Comparison of ENCODE assay signal across 8 cellular contexts in the genomic region with DNA sequence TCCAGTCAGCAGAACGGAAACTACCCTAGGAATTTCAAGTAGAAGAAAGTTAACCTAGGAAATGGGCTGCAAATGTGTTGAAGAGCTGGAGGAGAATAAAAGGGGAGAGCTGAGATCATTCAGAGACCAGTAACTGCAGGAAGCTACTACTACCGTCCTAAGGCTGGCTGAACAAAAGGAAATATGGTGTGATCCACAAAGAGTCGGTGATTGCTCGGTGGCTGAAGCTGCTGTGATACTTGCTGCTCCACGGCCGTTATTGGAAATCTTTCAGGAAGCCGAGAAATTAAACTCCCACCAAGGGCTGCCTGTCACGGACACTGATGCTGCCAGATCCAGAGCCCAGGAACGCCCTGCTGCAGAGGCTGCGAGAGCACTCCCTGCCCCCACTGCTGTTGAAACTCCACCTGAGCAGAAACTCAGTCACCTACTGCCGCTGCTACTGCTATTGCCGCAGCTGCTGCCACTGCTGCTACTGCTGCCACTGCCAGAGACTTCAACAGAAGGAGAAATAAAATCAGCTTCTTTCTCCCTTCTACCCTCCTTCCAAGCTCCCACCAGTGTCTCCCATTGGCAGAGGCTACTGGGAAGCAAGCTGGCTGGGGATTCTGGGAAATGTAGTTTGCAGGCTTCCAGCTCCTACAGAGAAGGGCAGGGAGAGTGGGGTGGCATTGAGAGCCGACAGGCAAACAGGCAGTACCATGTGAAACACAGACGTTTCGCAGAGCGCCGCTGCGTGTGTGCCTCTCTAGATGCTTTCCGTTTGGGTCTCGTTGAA.
DNase-seq lines count a peak whose midpoint lies in the region; ATAC-seq and TF ChIP-seq lines count a peak whose summit lies in the region.

No MANE protein-coding gene starts in this region.

- peak; percentile 85 for ATAC-seq in CD4-positive, alpha-beta T cell (ENCODE audit: poor library complexity)
- ATAC-seq in GM19463 (IDR thresholded peaks at IDR 0.05; ENCODE audit: unreplicated experiment), result peak; percentile 36

- peak overlapping the region; percentile 86 for H3K4me3 Mint-ChIP-seq in CD4-positive, alpha-beta T cell
- H3K4me3 Mint-ChIP-seq in activated T-helper 1 cell treated with anti-CD3 and anti-CD28 coated beads, Interleukin-12 subunit alpha, Interleukin-12 subunit beta, Interleukin-2, Interleukin-4 antibody, amounts not matched to agents 30 ng/mL and 10 ng/mL and 1 ng/mL, durations not matched to agents 14 hours and 24 hours and 36 hours, result peak overlapping the region; percentile 84

- peak overlapping the region; percentile 28 for H3K27ac Mint-ChIP-seq in CD4-positive, alpha-beta T cell
- H3K27ac Mint-ChIP-seq in activated T-helper 1 cell treated with anti-CD3 and anti-CD28 coated beads, Interleukin-12 subunit alpha, Interleukin-12 subunit beta, Interleukin-2, Interleukin-4 antibody, amounts not matched to agents 30 ng/mL and 10 ng/mL and 1 ng/mL, durations not matched to agents 14 hours and 24 hours and 36 hours, result peak overlapping the region; percentile 64

- H3K36me3 Mint-ChIP-seq in CD4-positive, alpha-beta T cell (ENCODE audit: low read depth), result no peaks in the 10 kb centered on the region
- no peaks in the 10 kb centered on the region for H3K36me3 Mint-ChIP-seq in activated T-helper 1 cell treated with anti-CD3 and anti-CD28 coated beads, Interleukin-12 subunit alpha, Interleukin-12 subunit beta, Interleukin-2, Interleukin-4 antibody, amounts not matched to agents 30 ng/mL and 10 ng/mL and 1 ng/mL, durations not matched to agents 14 hours and 24 hours and 36 hours (ENCODE audit: low read depth)

- peaks cover 9% of the 10 kb centered on the region for H3K27me3 Mint-ChIP-seq in CD4-positive, alpha-beta T cell
- H3K27me3 Mint-ChIP-seq in activated T-helper 1 cell treated with anti-CD3 and anti-CD28 coated beads, Interleukin-12 subunit alpha, Interleukin-12 subunit beta, Interleukin-2, Interleukin-4 antibody, amounts not matched to agents 30 ng/mL and 10 ng/mL and 1 ng/mL, durations not matched to agents 14 hours and 24 hours and 36 hours (ENCODE audit: insufficient read depth), result no peaks in the 10 kb centered on the region

- H2AFZ ChIP-seq in OCI-LY7 (ENCODE audit: low read length), result peak overlapping the region; percentile 87

- peak; percentile 7 to 56 (median 24) for DNase-seq in CD4-positive, alpha-beta T cell
- DNase-seq in HUDEP-2 (lab: John Stamatoyannopoulos, UW; ENCODE audit: unreplicated experiment in 76 of 76) (peak in 42 of 76 experiments; percentile 2 to 57 (median 26)), OCI-LY7 (ENCODE audit: low spot score) (peak; percentile 64), fibroblast of peridontal ligament (ENCODE audit: extremely low read depth) (peak; percentile 81)
- peak; percentile 33 for DNase-seq in activated T-helper 1 cell treated with anti-CD3 and anti-CD28 coated beads, Interleukin-12 subunit alpha, Interleukin-12 subunit beta, Interleukin-2, Interleukin-4 antibody, amounts not matched to agents 30 ng/mL and 10 ng/mL and 1 ng/mL, durations not matched to agents 14 hours and 24 hours and 36 hours (ENCODE audit: low spot score)

- H3K9me2 ChIP-seq in OCI-LY7 (ENCODE audit: insufficient read depth, low read length), result no peaks in the 10 kb centered on the region

- H3K79me2 ChIP-seq in OCI-LY7 (ENCODE audit: insufficient read depth, low read depth, low read length), result no peaks in the 10 kb centered on the region

- TF ChIP-seq CTCF in CD4-positive, alpha-beta T cell (IDR thresholded peaks at IDR 0.05), result no peak
- TF ChIP-seq CTCF in OCI-LY7 (conservative IDR thresholded peaks at IDR 0.05; ENCODE audit: low read length), result no peak

- peaks cover 2% of the 10 kb centered on the region for H3K9me3 Mint-ChIP-seq in CD4-positive, alpha-beta T cell
- H3K9me3 Mint-ChIP-seq in activated T-helper 1 cell treated with anti-CD3 and anti-CD28 coated beads, Interleukin-12 subunit alpha, Interleukin-12 subunit beta, Interleukin-2, Interleukin-4 antibody, amounts not matched to agents 30 ng/mL and 10 ng/mL and 1 ng/mL, durations not matched to agents 14 hours and 24 hours and 36 hours, result peaks cover 3% of the 10 kb centered on the region

- CTCF ChIA-PET in CD4-positive, alpha-beta T cell (lab: Charles Lee), result no interaction called here
- CTCF ChIA-PET in OCI-LY7 (lab: Charles Lee; ENCODE audit: unreplicated experiment), result interaction anchor here (0.6 to 1.0 kb wide), 3 partner anchors 16 to 77 kb away, joined by 3 to 4 read pairs (median 3); no protein-coding TSS in a partner anchor

- intact Hi-C loops in CD4-positive, alpha-beta T cell (cut with DNase I, micrococcal nuclease), result no loop called here
- intact Hi-C loops in OCI-LY7 (cut with micrococcal nuclease; ENCODE audit: unreplicated experiment), result loop anchor here (1.0 kb wide), 1 partner anchor 15 kb away; no protein-coding TSS in a partner anchor
- intact Hi-C loops in activated T-helper 1 cell treated with anti-CD3 and anti-CD28 coated beads, Interleukin-12 subunit alpha, Interleukin-12 subunit beta, Interleukin-2, Interleukin-4 antibody, amounts not matched to agents 30 ng/mL and 10 ng/mL and 1 ng/mL, durations not matched to agents 14 hours and 24 hours and 36 hours (cut with micrococcal nuclease), result no loop called here

- POLR2A ChIA-PET in CD4-positive, alpha-beta T cell (lab: Charles Lee), result interaction anchor here (0.6 to 1.4 kb wide), 7 partner anchors 8 to 194 kb away, joined by 3 to 6 read pairs (median 4); no protein-coding TSS in a partner anchor
- POLR2A ChIA-PET in OCI-LY7 (lab: Charles Lee), result interaction anchor here (0.6 to 7.5 kb wide), 12 partner anchors 9 to 170 kb away, joined by 3 to 117 read pairs (median 4); no protein-coding TSS in a partner anchor

- H3K4me3 ChIP-seq in OCI-LY7 (ENCODE audit: low read depth, low read length, poor library complexity, severe bottlenecking) (peak overlapping the region; percentile 61), muscle layer of duodenum (ENCODE audit: low read depth in 1 of 2, low read length in 2 of 2) (peak overlapping the region; percentile 77 to 80)

- no peak overlapping the region for H3K27ac ChIP-seq in CD4-positive, alpha-beta T cell (ENCODE audit: low read depth, low read length)
- peak overlapping the region; percentile 26 for H3K27ac ChIP-seq in OCI-LY7 (ENCODE audit: low read depth, low read length, poor library complexity, severe bottlenecking)
- H3K27ac ChIP-seq in muscle layer of duodenum (ENCODE audit: low read length), result peak overlapping the region; percentile 85
- peak overlapping the region; percentile 77 for H3K27ac ChIP-seq in temporal lobe (ENCODE audit: low read depth, low read length)

- no peaks in the 10 kb centered on the region for H3K27me3 ChIP-seq in CD4-positive, alpha-beta T cell (ENCODE audit: control insufficient read depth, insufficient read depth, low read length)
- H3K27me3 ChIP-seq in muscle layer of duodenum (ENCODE audit: low read depth, low read length), result no peaks in the 10 kb centered on the region

- H3K4me1 ChIP-seq in OCI-LY7 (ENCODE audit: insufficient read depth, low read length, poor library complexity, severe bottlenecking) (peaks cover 65% of the 10 kb centered on the region), muscle layer of duodenum (ENCODE audit: control insufficient read depth in 1 of 2, insufficient read depth in 2 of 2, low read length in 2 of 2) (peaks cover 9 to 22% of the 10 kb centered on the region in 2 donors)

- no peaks in the 10 kb centered on the region for H3K36me3 ChIP-seq in OCI-LY7 (ENCODE audit: insufficient read depth, low read length)
- H3K36me3 ChIP-seq in muscle layer of duodenum (ENCODE audit: control insufficient read depth in 1 of 2, insufficient read depth in 2 of 2, low read length in 2 of 2), result no peaks in the 10 kb centered on the region

- peaks cover 17% of the 10 kb centered on the region for H3K4me1 Mint-ChIP-seq in CD4-positive, alpha-beta T cell (ENCODE audit: low read depth)
- H3K4me1 Mint-ChIP-seq in activated T-helper 1 cell treated with anti-CD3 and anti-CD28 coated beads, Interleukin-12 subunit alpha, Interleukin-12 subunit beta, Interleukin-2, Interleukin-4 antibody, amounts not matched to agents 30 ng/mL and 10 ng/mL and 1 ng/mL, durations not matched to agents 14 hours and 24 hours and 36 hours (ENCODE audit: low read depth), result peaks cover 33% of the 10 kb centered on the region

- TSS peak; percentile 62 for BruUV-seq in OCI-LY7 (replicated peaks; lab: Mats Ljungman, UMichigan)

- H3K4me2 ChIP-seq in OCI-LY7 (ENCODE audit: low read length), result peak overlapping the region; percentile 80

- no peaks in the 10 kb centered on the region for H3K9me3 ChIP-seq in CD4-positive, alpha-beta T cell (ENCODE audit: control insufficient read depth, low read length)
- peaks cover 2% of the 10 kb centered on the region; the same call in 1 of the 2 replicates for H3K9me3 ChIP-seq in OCI-LY7 (ENCODE audit: low read length)
- H3K9me3 ChIP-seq in muscle layer of duodenum (ENCODE audit: control insufficient read depth in 1 of 2, low read length in 2 of 2), result no peaks in the 10 kb centered on the region

- no peaks in the 10 kb centered on the region for H4K20me1 ChIP-seq in OCI-LY7 (ENCODE audit: insufficient read depth, low read length)

Comparison
In these comparisons a context has a peak if more than half of its experiments do, and no peak if none do; other contexts are left out.
1. DNase-seq: peak in every context shown above with its lines; median percentile 81 in fibroblast of peridontal ligament; 64 in OCI-LY7; 33 in activated T-helper 1 cell treated with anti-CD3 and anti-CD28 coated beads, Interleukin-12 subunit alpha, Interleukin-12 subunit beta, Interleukin-2, Interleukin-4 antibody, amounts not matched to agents 30 ng/mL and 10 ng/mL and 1 ng/mL, durations not matched to agents 14 hours and 24 hours and 36 hours; 26 in HUDEP-2; 24 in CD4-positive, alpha-beta T cell.